In the genomic region with DNA sequence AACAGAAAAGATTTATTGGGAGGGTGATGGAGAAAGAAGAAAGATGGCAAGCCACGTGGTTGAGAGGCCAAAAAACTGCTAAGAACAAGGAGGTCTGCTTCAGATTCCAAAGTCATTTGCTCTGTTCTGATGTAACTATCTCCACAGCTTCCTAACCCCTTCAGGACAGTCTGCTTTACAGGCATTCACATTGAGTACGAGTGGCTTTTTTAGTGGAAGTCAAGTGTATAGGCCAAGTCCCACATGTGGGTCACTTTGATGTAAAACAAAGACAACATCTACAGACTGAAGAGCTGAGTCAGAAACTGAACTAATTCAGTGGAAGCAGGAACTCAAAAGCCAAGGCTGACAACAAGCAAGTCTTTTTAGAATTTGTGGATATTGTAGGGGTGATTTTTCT, we compare ENCODE assay signal across 26 cellular contexts.
"Had no signal": no experiment of that assay in that cellular context is flagged by ENCODE, and none has a peak within 500 bp of the region (broad histone marks: within the 10 kb centered on the region; RNA-seq: fewer than 3 reads in every experiment).

No MANE protein-coding gene starts in this region.

- H3K9me3 ChIP-seq: adrenal gland, MG63, SK-N-SH had no signal

- ATAC-seq: activated T-cell treated with anti-CD3 and anti-CD28 coated beads, Interleukin-2, amount 50 U/mL, for 72 hours had no signal

- H3K4me2 ChIP-seq: KMS-11, SK-N-SH had no signal

- H3K36me3 ChIP-seq: adrenal gland, MG63, SJCRH30 had no signal

- H3K27ac ChIP-seq: adrenal gland, KMS-11, SJCRH30, VCaP had no signal

- DNase-seq: activated CD4-positive, alpha-beta memory T cell treated with anti-CD3 and anti-CD28 coated beads for 36 hours; activated CD4-positive, alpha-beta T cell treated with anti-CD3 and anti-CD28 coated beads, Interleukin-2, amount 10 ng/mL, durations not matched to agents 7 days and 5 days; activated CD4-positive, CD25-positive, alpha-beta regulatory T cell; activated gamma-delta T cell treated with Interleukin-2 at 50 U/mL for 16 hours; activated naive CD4-positive, alpha-beta T cell treated with anti-CD3 and anti-CD28 coated beads, Interleukin-2, amount 10 ng/mL, durations not matched to agents 7 days and 5 days; activated naive CD8-positive, alpha-beta T cell treated with anti-CD3 and anti-CD28 coated beads for 36 hours; activated T-cell treated with anti-CD3 and anti-CD28 coated beads, Interleukin-2, amount 50 U/mL, for 72 hours; adrenal gland; anterior cingulate cortex; MG63; MV-4-11; NCI-H1092 treated with DMSO at 0.1 percent for 48 hours; NCI-H1417 treated with DMSO at 0.1 percent for 48 hours; NCI-H1694; NCI-H2029; NCI-H2107; NCI-H2171 treated with DMSO at 0.1 percent for 48 hours; NCI-H345; NCI-H510A; NCI-H526 treated with DMSO at 0.1 percent for 48 hours; NCI-H82; SJCRH30; SK-N-SH; T-helper 1 cell had no signal

- H3K9ac ChIP-seq: KMS-11, SK-N-SH had no signal

- H3K27me3 ChIP-seq: adrenal gland, MG63, SJCRH30 had no signal

- H3K4me3 ChIP-seq: adrenal gland, MG63, SJCRH30 had no signal
